ENCODE assay signal across 1 cellular context in the genomic region with DNA sequence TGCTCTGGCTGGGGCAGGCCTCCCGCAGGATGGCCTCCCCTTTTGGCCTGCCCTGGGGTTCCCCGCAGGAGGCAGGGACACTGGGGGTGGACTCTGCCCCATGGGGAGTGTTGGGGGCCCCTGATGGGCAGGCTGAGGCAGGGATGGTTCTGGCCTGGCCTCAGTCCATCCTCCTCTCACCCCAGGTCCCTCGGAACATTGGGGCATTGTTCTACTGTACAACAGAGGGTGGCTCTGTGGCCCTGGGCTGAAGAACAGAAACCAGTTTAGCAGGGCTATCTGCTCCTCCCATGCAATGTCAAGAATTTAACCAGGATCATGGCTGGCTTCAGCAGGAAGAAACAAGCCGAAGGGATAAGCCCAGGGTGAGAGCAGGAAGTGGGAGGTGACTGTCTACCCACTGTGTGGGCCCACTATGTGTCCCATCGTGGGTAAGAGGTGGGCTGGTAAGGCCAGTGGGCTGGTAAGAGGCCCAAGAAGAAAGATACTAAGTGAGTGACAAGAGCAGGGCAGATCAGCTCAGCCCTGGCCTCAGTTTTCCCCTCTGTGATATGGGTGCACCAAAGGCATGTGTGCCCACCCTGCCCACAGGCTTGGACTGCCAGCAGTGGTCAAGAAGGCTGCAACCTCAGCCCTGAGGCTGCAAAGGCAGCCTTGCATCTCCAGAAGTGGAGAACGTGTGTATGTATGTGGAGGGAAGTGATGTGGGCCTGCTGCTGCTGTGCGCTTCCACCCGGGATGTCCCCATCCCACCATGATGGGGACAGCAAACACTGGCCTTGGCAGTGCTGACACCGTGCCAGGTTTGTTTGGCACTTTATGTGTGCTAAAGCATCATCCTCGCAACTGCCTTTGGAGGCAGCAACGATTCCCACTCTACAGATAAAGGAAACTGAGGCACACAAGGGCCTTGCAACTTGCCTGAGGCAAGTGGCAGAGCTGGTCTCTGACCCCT.
TF ChIP-seq lines count a peak whose summit lies in the region.

No MANE protein-coding gene starts in this region.

TF ChIP-seq in HepG2, 621 proteins besides CTCF, POLR2A, EP300 and RAD21 (continued from another document):
- TF ChIP-seq, protein P1, sequence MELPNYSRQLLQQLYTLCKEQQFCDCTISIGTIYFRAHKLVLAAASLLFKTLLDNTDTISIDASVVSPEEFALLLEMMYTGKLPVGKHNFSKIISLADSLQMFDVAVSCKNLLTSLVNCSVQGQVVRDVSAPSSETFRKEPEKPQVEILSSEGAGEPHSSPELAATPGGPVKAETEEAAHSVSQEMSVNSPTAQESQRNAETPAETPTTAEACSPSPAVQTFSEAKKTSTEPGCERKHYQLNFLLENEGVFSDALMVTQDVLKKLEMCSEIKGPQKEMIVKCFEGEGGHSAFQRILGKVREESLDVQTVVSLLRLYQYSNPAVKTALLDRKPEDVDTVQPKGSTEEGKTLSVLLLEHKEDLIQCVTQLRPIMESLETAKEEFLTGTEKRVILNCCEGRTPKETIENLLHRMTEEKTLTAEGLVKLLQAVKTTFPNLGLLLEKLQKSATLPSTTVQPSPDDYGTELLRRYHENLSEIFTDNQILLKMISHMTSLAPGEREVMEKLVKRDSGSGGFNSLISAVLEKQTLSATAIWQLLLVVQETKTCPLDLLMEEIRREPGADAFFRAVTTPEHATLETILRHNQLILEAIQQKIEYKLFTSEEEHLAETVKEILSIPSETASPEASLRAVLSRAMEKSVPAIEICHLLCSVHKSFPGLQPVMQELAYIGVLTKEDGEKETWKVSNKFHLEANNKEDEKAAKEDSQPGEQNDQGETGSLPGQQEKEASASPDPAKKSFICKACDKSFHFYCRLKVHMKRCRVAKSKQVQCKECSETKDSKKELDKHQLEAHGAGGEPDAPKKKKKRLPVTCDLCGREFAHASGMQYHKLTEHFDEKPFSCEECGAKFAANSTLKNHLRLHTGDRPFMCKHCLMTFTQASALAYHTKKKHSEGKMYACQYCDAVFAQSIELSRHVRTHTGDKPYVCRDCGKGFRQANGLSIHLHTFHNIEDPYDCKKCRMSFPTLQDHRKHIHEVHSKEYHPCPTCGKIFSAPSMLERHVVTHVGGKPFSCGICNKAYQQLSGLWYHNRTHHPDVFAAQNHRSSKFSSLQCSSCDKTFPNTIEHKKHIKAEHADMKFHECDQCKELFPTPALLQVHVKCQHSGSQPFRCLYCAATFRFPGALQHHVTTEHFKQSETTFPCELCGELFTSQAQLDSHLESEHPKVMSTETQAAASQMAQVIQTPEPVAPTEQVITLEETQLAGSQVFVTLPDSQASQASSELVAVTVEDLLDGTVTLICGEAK (IDR thresholded peaks at IDR 0.05) = no peak
- TF ChIP-seq, protein P1 (CRISPR knock-in tag; IDR thresholded peaks at IDR 0.05) = no peak
- peak; percentile 34 for TF ChIP-seq STAG1 (CRISPR knock-in tag; IDR thresholded peaks at IDR 0.05)
- TF ChIP-seq NCOR1 (IDR thresholded peaks at IDR 0.05; ENCODE audit: borderline replicate concordance, low read length) = no peak
- TF ChIP-seq PRMT3 (CRISPR knock-in tag; IDR thresholded peaks at IDR 0.05; ENCODE audit: borderline replicate concordance, low read depth) = no peak
- TF ChIP-seq ZNF543 (CRISPR knock-in tag; IDR thresholded peaks at IDR 0.05) = no peak
- TF ChIP-seq, protein P2, sequence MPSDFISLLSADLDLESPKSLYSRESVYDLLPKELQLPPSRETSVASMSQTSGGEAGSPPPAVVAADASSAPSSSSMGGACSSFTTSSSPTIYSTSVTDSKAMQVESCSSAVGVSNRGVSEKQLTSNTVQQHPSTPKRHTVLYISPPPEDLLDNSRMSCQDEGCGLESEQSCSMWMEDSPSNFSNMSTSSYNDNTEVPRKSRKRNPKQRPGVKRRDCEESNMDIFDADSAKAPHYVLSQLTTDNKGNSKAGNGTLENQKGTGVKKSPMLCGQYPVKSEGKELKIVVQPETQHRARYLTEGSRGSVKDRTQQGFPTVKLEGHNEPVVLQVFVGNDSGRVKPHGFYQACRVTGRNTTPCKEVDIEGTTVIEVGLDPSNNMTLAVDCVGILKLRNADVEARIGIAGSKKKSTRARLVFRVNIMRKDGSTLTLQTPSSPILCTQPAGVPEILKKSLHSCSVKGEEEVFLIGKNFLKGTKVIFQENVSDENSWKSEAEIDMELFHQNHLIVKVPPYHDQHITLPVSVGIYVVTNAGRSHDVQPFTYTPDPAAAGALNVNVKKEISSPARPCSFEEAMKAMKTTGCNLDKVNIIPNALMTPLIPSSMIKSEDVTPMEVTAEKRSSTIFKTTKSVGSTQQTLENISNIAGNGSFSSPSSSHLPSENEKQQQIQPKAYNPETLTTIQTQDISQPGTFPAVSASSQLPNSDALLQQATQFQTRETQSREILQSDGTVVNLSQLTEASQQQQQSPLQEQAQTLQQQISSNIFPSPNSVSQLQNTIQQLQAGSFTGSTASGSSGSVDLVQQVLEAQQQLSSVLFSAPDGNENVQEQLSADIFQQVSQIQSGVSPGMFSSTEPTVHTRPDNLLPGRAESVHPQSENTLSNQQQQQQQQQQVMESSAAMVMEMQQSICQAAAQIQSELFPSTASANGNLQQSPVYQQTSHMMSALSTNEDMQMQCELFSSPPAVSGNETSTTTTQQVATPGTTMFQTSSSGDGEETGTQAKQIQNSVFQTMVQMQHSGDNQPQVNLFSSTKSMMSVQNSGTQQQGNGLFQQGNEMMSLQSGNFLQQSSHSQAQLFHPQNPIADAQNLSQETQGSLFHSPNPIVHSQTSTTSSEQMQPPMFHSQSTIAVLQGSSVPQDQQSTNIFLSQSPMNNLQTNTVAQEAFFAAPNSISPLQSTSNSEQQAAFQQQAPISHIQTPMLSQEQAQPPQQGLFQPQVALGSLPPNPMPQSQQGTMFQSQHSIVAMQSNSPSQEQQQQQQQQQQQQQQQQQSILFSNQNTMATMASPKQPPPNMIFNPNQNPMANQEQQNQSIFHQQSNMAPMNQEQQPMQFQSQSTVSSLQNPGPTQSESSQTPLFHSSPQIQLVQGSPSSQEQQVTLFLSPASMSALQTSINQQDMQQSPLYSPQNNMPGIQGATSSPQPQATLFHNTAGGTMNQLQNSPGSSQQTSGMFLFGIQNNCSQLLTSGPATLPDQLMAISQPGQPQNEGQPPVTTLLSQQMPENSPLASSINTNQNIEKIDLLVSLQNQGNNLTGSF (CRISPR knock-in tag; IDR thresholded peaks at IDR 0.05) = no peak
- TF ChIP-seq ZNF343 (CRISPR knock-in tag; IDR thresholded peaks at IDR 0.05) = no peak
- TF ChIP-seq ZMYM3 (CRISPR knock-in tag; IDR thresholded peaks at IDR 0.05) = peak; percentile 99
- TF ChIP-seq, protein P3, sequence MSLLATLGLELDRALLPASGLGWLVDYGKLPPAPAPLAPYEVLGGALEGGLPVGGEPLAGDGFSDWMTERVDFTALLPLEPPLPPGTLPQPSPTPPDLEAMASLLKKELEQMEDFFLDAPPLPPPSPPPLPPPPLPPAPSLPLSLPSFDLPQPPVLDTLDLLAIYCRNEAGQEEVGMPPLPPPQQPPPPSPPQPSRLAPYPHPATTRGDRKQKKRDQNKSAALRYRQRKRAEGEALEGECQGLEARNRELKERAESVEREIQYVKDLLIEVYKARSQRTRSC (CRISPR knock-in tag; IDR thresholded peaks at IDR 0.05; ENCODE audit: low read depth) = no peak
- peak; percentile 60; the same call in 1 of the 2 replicates for TF ChIP-seq ZSCAN25 (CRISPR knock-in tag; IDR thresholded peaks at IDR 0.05)
- TF ChIP-seq, protein P4, sequence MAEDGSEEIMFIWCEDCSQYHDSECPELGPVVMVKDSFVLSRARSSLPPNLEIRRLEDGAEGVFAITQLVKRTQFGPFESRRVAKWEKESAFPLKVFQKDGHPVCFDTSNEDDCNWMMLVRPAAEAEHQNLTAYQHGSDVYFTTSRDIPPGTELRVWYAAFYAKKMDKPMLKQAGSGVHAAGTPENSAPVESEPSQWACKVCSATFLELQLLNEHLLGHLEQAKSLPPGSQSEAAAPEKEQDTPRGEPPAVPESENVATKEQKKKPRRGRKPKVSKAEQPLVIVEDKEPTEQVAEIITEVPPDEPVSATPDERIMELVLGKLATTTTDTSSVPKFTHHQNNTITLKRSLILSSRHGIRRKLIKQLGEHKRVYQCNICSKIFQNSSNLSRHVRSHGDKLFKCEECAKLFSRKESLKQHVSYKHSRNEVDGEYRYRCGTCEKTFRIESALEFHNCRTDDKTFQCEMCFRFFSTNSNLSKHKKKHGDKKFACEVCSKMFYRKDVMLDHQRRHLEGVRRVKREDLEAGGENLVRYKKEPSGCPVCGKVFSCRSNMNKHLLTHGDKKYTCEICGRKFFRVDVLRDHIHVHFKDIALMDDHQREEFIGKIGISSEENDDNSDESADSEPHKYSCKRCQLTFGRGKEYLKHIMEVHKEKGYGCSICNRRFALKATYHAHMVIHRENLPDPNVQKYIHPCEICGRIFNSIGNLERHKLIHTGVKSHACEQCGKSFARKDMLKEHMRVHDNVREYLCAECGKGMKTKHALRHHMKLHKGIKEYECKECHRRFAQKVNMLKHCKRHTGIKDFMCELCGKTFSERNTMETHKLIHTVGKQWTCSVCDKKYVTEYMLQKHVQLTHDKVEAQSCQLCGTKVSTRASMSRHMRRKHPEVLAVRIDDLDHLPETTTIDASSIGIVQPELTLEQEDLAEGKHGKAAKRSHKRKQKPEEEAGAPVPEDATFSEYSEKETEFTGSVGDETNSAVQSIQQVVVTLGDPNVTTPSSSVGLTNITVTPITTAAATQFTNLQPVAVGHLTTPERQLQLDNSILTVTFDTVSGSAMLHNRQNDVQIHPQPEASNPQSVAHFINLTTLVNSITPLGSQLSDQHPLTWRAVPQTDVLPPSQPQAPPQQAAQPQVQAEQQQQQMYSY (CRISPR knock-in tag; IDR thresholded peaks at IDR 0.05) = no peak
- no peak for TF ChIP-seq HOXA5 (CRISPR knock-in tag; IDR thresholded peaks at IDR 0.05)
- no peak for TF ChIP-seq NFE2L2 (IDR thresholded peaks at IDR 0.05; ENCODE audit: low read length)
- no peak for TF ChIP-seq ZNF468 (CRISPR knock-in tag; IDR thresholded peaks at IDR 0.05)
- TF ChIP-seq CEBPG (CRISPR knock-in tag; IDR thresholded peaks at IDR 0.05) = no peak; the same call in 1 of the 2 replicates
- no peak for TF ChIP-seq SRY (CRISPR knock-in tag; IDR thresholded peaks at IDR 0.05)
